ENCODE assay signal across 9 cellular contexts in genomic region chr1:19798486-19799232, GRCh38. TPM values are rescaled to one million over a fixed set of nuclear protein-coding genes. Genes with fewer than 3 reads are reported as not detected.
DNase-seq lines count a peak whose midpoint lies in the region; ATAC-seq, FAIRE-seq and TF ChIP-seq lines count a peak whose summit lies in the region.
"Had no signal": no experiment of that assay in that cellular context is flagged by ENCODE, and none has a peak within 500 bp of the region (broad histone marks: within the 10 kb centered on the region; RNA-seq: fewer than 3 reads in every experiment).

No MANE protein-coding gene starts in this region.

- FAIRE-seq in A549 (lab: Jason Lieb, UNC): no peak

- TF ChIP-seq CTCF in A549 (IDR thresholded peaks at IDR 0.05): no peak
- no peak for TF ChIP-seq CTCF in LNCaP clone FGC (IDR thresholded peaks at IDR 0.05; ENCODE audit: control insufficient read depth, extremely low read depth, insufficient read depth)
- TF ChIP-seq CTCF in dorsolateral prefrontal cortex (IDR thresholded peaks at IDR 0.05 in 54 of 56, conservative IDR thresholded peaks at IDR 0.05 in 2 of 56; ENCODE audit: low read depth in 1 of 56, partially characterized antibody in 56 of 56): no peak
- no peak for TF ChIP-seq CTCF in natural killer cell (IDR thresholded peaks at IDR 0.05)

- H3K36me3 Mint-ChIP-seq in natural killer cell: no peaks in the 10 kb centered on the region

- H3K9me3 Mint-ChIP-seq in natural killer cell: no peaks in the 10 kb centered on the region

- TF ChIP-seq EP300 in A549 (IDR thresholded peaks at IDR 0.05): no peak

- no peak for TF ChIP-seq POLR2A in A549 (IDR thresholded peaks at IDR 0.05; ENCODE audit: low read length)

- peaks cover 0 to 31% (median 4%) of the 10 kb centered on the region in 45 donors for H3K27me3 ChIP-seq in dorsolateral prefrontal cortex
- H3K27me3 ChIP-seq in SJCRH30: no peaks in the 10 kb centered on the region

- WGBS in A549 (ENCODE audit: missing lambda C conversion rate): 84% methylated on average over 5 of the region's 6 CpGs

- H3K36me3 ChIP-seq in SJCRH30: no peaks in the 10 kb centered on the region

- intact Hi-C loops in dorsolateral prefrontal cortex (cut with DNase I) (no loop called here), natural killer cell (cut with micrococcal nuclease) (no loop called here)

- peak in 1 of 2 experiments; percentile 19; a peak in 1 of 6 replicates for ATAC-seq in A549
- no peak for ATAC-seq in natural killer cell
- no peak for ATAC-seq in HG02840 (IDR thresholded peaks at IDR 0.05; ENCODE audit: low FRiP score, unreplicated experiment)
- ATAC-seq in GM18907 (IDR thresholded peaks at IDR 0.05; ENCODE audit: unreplicated experiment): no peak

- H3K4me3 ChIP-seq in A549 (peak overlapping the region; percentile 65), LNCaP clone FGC (ENCODE audit: low read depth, low read length) (peak overlapping the region; percentile 53), dorsolateral prefrontal cortex (peak overlapping the region in 35 of 59 donors; percentile 36 to 75 (median 67)), SJCRH30 (no peak overlapping the region)

- H3K27me3 Mint-ChIP-seq in natural killer cell (ENCODE audit: low read depth in 2 of 2): peaks cover 0 to 2% of the 10 kb centered on the region in 2 donors

- DNase-seq in A549 (ENCODE audit: low read depth in 1 of 2, low spot score in 1 of 2): no peak
- DNase-seq in LNCaP clone FGC (ENCODE audit: low read depth): no peak
- DNase-seq in dorsolateral prefrontal cortex: no peak
- no peak for DNase-seq in natural killer cell
- no peak for DNase-seq in dermis blood vessel endothelial cell
- no peak for DNase-seq in SJCRH30

- CTCF ChIA-PET in A549 (lab: Yijun Ruan, JAX): interaction anchor here (1.3 to 1.5 kb wide), 2 partner anchors 11 to 37 kb away, joined by 3 read pairs; no protein-coding TSS in a partner anchor

- H3K4me1 ChIP-seq in A549 (peaks cover 13% of the 10 kb centered on the region; the same call in 1 of the 3 replicates), SJCRH30 (peaks cover 8% of the 10 kb centered on the region; the same call in 1 of the 2 replicates)

- H3K4me2 ChIP-seq in A549: peak overlapping the region; percentile 72

- H3K27ac ChIP-seq in A549 (peak overlapping the region; percentile 88 to 99), dorsolateral prefrontal cortex (peak overlapping the region in 1 of 59 donors; percentile 14), SJCRH30 (no peak overlapping the region)

- H3K9me3 ChIP-seq in A549 (no peaks in the 10 kb centered on the region), SJCRH30 (replicated peaks) (no peaks in the 10 kb centered on the region)

- H3K27ac Mint-ChIP-seq in natural killer cell: peak overlapping the region; percentile 83 to 89

- no peak for TF ChIP-seq RAD21 in A549 (conservative IDR thresholded peaks at IDR 0.05 in 1 of 2, IDR thresholded peaks at IDR 0.05 in 1 of 2)

- peaks cover 9 to 44% of the 10 kb centered on the region in 2 donors for H3K4me1 Mint-ChIP-seq in natural killer cell

- peak overlapping the region; percentile 83 for H3K4me3 Mint-ChIP-seq in natural killer cell

- POLR2A ChIA-PET in A549 (lab: Yijun Ruan, JAX): no interaction called here

TF ChIP-seq in A549, 52 proteins besides CTCF, POLR2A, EP300 and RAD21:
- TF ChIP-seq POLR2AphosphoS2 (conservative IDR thresholded peaks at IDR 0.05; ENCODE audit: low read length): no peak
- TF ChIP-seq MAZ (IDR thresholded peaks at IDR 0.05; ENCODE audit: borderline replicate concordance, low read depth, low read length): no peak
- no peak for TF ChIP-seq TP53 (CRISPR knock-in tag; IDR thresholded peaks at IDR 0.05)
- no peak for TF ChIP-seq HEYL (CRISPR knock-in tag; IDR thresholded peaks at IDR 0.05)
- TF ChIP-seq BHLHE40 (IDR thresholded peaks at IDR 0.05; ENCODE audit: low read depth, low read length): no peak
- no peak for TF ChIP-seq HOXB5 (CRISPR knock-in tag; IDR thresholded peaks at IDR 0.05)
- TF ChIP-seq CHD2 (IDR thresholded peaks at IDR 0.05; ENCODE audit: low read length, partially characterized antibody): no peak
- no peak for TF ChIP-seq BCL3 (IDR thresholded peaks at IDR 0.05)
- no peak for TF ChIP-seq NR3C1 (IDR thresholded peaks at IDR 0.05)
- no peak for TF ChIP-seq TFCP2L1 (CRISPR knock-in tag; IDR thresholded peaks at IDR 0.05)
TF ChIP-seq in A549: peak in this region for 0.

RNA-seq across cellular contexts. Expression of gene TMCO4, which starts 1.1 kb away (rescaled TPM):
- polyA plus RNA-seq in A549 (2011; rRNA removed) (4.0 and 6.0 TPM in 2 replicates), A549 (2017; fragmentation: RNase III; extraction: RNeasy Plus Mini Kit Qiagen cat#74134 plus additional on column Dnase treatment) (3.9 to 5.3 TPM (median 4.6 TPM) in 3 replicates)
- polyA plus RNA-seq in A549 (2012; cell fraction: cytosol; rRNA removed): 3.6 and 4.8 TPM in 2 replicates
- 6.9 and 8.0 TPM in 2 replicates for polyA plus RNA-seq in A549 (2012; cell fraction: nucleus; rRNA removed)
- 7.0 and 7.4 TPM in 2 replicates for polyA minus RNA-seq in A549 (2011; rRNA and poly(A)+ RNA removed)
- total RNA-seq in dorsolateral prefrontal cortex (1 to 10 TPM; 1.0 to 9.0 (median 3.4) TPM), natural killer cell (10 to 100 TPM; 14.2 to 21.5 (median 18.3) TPM), dermis blood vessel endothelial cell (10.6 and 11.4 TPM in 2 replicates)
- 17.7 and 18.0 TPM in 2 replicates for total RNA-seq in SJCRH30 (2014; rRNA removed; shearing (Covaris generic))

RNA-seq across cellular contexts. Expression of gene RNF186, which starts 16.4 kb away (rescaled TPM):
- polyA plus RNA-seq in A549 (2011; rRNA removed) (not detected in 2 replicates), A549 (2017; fragmentation: RNase III; extraction: RNeasy Plus Mini Kit Qiagen cat#74134 plus additional on column Dnase treatment) (not detected in 3 replicates)
- not detected in 2 replicates for polyA plus RNA-seq in A549 (2012; cell fraction: cytosol; rRNA removed)
- polyA plus RNA-seq in A549 (2012; cell fraction: nucleus; rRNA removed): not detected in 2 replicates
- polyA minus RNA-seq in A549 (2011; rRNA and poly(A)+ RNA removed): not detected in 2 replicates
- total RNA-seq in dorsolateral prefrontal cortex (not detected), natural killer cell (not detected), dermis blood vessel endothelial cell (not detected in 2 replicates)
- 0.73 and 0.86 TPM in 2 replicates for total RNA-seq in SJCRH30 (2014; rRNA removed; shearing (Covaris generic))
- total RNA-seq: myocyte had no signal
